In genomic region chrX:148498067-148498466, GRCh38 we compare ENCODE assay signal across 16 cellular contexts. TPM values are rescaled to one million over a fixed set of nuclear protein-coding genes. Genes with fewer than 3 reads are reported as not detected.
DNase-seq lines count a peak whose midpoint lies in the region; ATAC-seq lines count a peak whose summit lies in the region.
"Had no signal": no experiment of that assay in that cellular context is flagged by ENCODE, and none has a peak within 500 bp of the region (broad histone marks: within the 10 kb centered on the region; RNA-seq: fewer than 3 reads in every experiment).

No MANE protein-coding gene starts in this region.

- peaks cover 8% of the 10 kb centered on the region for H3K4me1 Mint-ChIP-seq in activated T-cell treated with anti-CD3 and anti-CD28 coated beads, Interleukin-2, amount 50 U/mL, for 4 hours (ENCODE audit: low read depth)
- H3K4me1 Mint-ChIP-seq in T-helper 17 cell: no peaks in the 10 kb centered on the region
- peaks cover 29% of the 10 kb centered on the region for H3K4me1 Mint-ChIP-seq in stimulated activated naive CD8-positive, alpha-beta T cell treated with anti-CD3 and anti-CD28 coated beads, Interleukin-15, amount 100 ng/mL, for 72 hours

- H3K36me3 Mint-ChIP-seq in activated T-cell treated with anti-CD3 and anti-CD28 coated beads, Interleukin-2, amount 50 U/mL, for 4 hours (ENCODE audit: insufficient read depth): no peaks in the 10 kb centered on the region
- no peaks in the 10 kb centered on the region for H3K36me3 Mint-ChIP-seq in T-helper 17 cell (ENCODE audit: low read depth)
- H3K36me3 Mint-ChIP-seq: CD4-positive, alpha-beta memory T cell had no signal

- ATAC-seq in activated T-cell treated with anti-CD3 and anti-CD28 coated beads, Interleukin-2, amount 50 U/mL, for 4 hours: no peak
- ATAC-seq in T-helper 17 cell (peak; percentile 46), GM21717 (IDR thresholded peaks at IDR 0.05; ENCODE audit: unreplicated experiment) (no peak), HG03442 (IDR thresholded peaks at IDR 0.05; ENCODE audit: unreplicated experiment) (no peak)
- peak; percentile 50 for ATAC-seq in stimulated activated naive CD8-positive, alpha-beta T cell treated with anti-CD3 and anti-CD28 coated beads, Interleukin-15, amount 100 ng/mL, for 72 hours

- in situ Hi-C loops in G401 (cut with HindIII; ENCODE audit: low sequenced_read_pairs): no loop called here

- no peak overlapping the region for H3K27ac Mint-ChIP-seq in T-helper 17 cell
- H3K27ac Mint-ChIP-seq in stimulated activated naive CD8-positive, alpha-beta T cell treated with anti-CD3 and anti-CD28 coated beads, Interleukin-15, amount 100 ng/mL, for 72 hours: no peak overlapping the region

- H3K9me3 ChIP-seq in T-helper 17 cell (ENCODE audit: control insufficient read depth, low read length, poor library complexity, severe bottlenecking): no peaks in the 10 kb centered on the region

- H3K4me3 Mint-ChIP-seq in activated T-cell treated with anti-CD3 and anti-CD28 coated beads, Interleukin-2, amount 50 U/mL, for 4 hours: no peak overlapping the region
- H3K4me3 Mint-ChIP-seq in T-helper 17 cell: no peak overlapping the region
- peak overlapping the region in 1 of 2 donors; percentile 26 for H3K4me3 Mint-ChIP-seq in stimulated activated naive CD8-positive, alpha-beta T cell treated with anti-CD3 and anti-CD28 coated beads, Interleukin-15, amount 100 ng/mL, for 72 hours
- H3K4me3 Mint-ChIP-seq: CD4-positive, alpha-beta memory T cell had no signal

- peaks cover 9% of the 10 kb centered on the region for H3K27me3 Mint-ChIP-seq in activated T-cell treated with anti-CD3 and anti-CD28 coated beads, Interleukin-2, amount 50 U/mL, for 4 hours (ENCODE audit: low read depth)
- H3K27me3 Mint-ChIP-seq in T-helper 17 cell: no peaks in the 10 kb centered on the region
- peaks cover 9% of the 10 kb centered on the region for H3K27me3 Mint-ChIP-seq in stimulated activated naive CD8-positive, alpha-beta T cell treated with anti-CD3 and anti-CD28 coated beads, Interleukin-15, amount 100 ng/mL, for 72 hours

- H3K9me3 Mint-ChIP-seq in activated T-cell treated with anti-CD3 and anti-CD28 coated beads, Interleukin-2, amount 50 U/mL, for 4 hours: no peaks in the 10 kb centered on the region
- H3K9me3 Mint-ChIP-seq in stimulated activated naive CD8-positive, alpha-beta T cell treated with anti-CD3 and anti-CD28 coated beads, Interleukin-15, amount 100 ng/mL, for 72 hours: no peaks in the 10 kb centered on the region
- H3K9me3 Mint-ChIP-seq: CD4-positive, alpha-beta memory T cell had no signal

- DNase-seq in activated T-cell treated with anti-CD3 and anti-CD28 coated beads, Interleukin-2, amount 50 U/mL, for 1 hour: peak; percentile 18
- no peak for DNase-seq in activated T-cell treated with anti-CD3 and anti-CD28 coated beads, Interleukin-2, amount 50 U/mL, for 4 hours
- peak; percentile 56 for DNase-seq in G401 (ENCODE audit: low spot score)
- no peak for DNase-seq in T-helper 17 cell
- peak in 1 of 2 donors; percentile 15 for DNase-seq in stimulated activated naive CD8-positive, alpha-beta T cell treated with anti-CD3 and anti-CD28 coated beads, Interleukin-15, amount 100 ng/mL, for 72 hours
- DNase-seq: ACHN; CD4-positive, alpha-beta memory T cell; H7; MV-4-11; NCI-H1417 treated with DMSO at 0.1 percent for 48 hours; NCI-H2029 treated with DMSO at 0.1 percent for 48 hours; NCI-H2227 treated with DMSO at 0.1 percent for 48 hours; NCI-H524 treated with DMSO at 0.1 percent for 48 hours; PC-9 had no signal

RNA-seq across cellular contexts. Expression of gene AFF2, which starts 2.4 kb away (rescaled TPM):
- total RNA-seq in activated T-cell treated with anti-CD3 and anti-CD28 coated beads, Interleukin-2, amount 50 U/mL, for 4 hours: 1 to 10 TPM; 4.9 to 7.0 (median 5.8) TPM
- total RNA-seq in G401 (2014; rRNA removed; shearing (Covaris generic)): 0.58 TPM in 1 of 2 replicates, not detected in the other
- under 1 TPM; 0.31 to 0.90 TPM for total RNA-seq in T-helper 17 cell
- total RNA-seq: PC-9 had no signal

Comparison
In these comparisons a context has a peak if more than half of its experiments do, and no peak if none do; other contexts are left out.
1. DNase-seq: peak in activated T-cell treated with anti-CD3 and anti-CD28 coated beads, Interleukin-2, amount 50 U/mL, for 1 hour (single experiment) and G401 (single experiment); none in activated T-cell treated with anti-CD3 and anti-CD28 coated beads, Interleukin-2, amount 50 U/mL, for 4 hours (single experiment) and T-helper 17 cell (0 of 3).
2. ATAC-seq: peak in T-helper 17 cell (single experiment) and stimulated activated naive CD8-positive, alpha-beta T cell treated with anti-CD3 and anti-CD28 coated beads, Interleukin-15, amount 100 ng/mL, for 72 hours (single experiment); none in activated T-cell treated with anti-CD3 and anti-CD28 coated beads, Interleukin-2, amount 50 U/mL, for 4 hours (0 of 2), GM21717 (single experiment) and HG03442 (single experiment).